Comparison of ENCODE assay signal across 29 cellular contexts in the genomic region with DNA sequence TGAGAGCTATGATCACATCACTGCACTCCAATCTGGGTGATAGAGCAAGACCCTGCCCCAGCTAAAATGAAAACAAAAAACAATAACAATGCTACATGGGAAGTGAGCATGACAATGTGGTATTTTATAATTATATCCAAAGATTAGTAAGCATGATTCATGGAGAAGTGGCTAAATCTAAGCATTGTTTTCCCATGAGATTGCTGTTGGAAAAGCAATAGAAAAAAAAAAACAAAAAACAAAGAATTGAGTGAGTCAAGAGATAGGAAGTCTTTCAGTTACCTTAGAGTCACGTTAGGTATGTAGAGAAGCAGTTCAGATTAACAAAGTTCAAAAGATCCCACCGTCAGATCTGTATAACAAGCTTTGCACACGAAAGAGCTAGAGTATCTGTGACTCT.
DNase-seq lines count a peak whose midpoint lies in the region; TF ChIP-seq lines count a peak whose summit lies in the region.
"Had no signal": no experiment of that assay in that cellular context is flagged by ENCODE, and none has a peak within 500 bp of the region (broad histone marks: within the 10 kb centered on the region; RNA-seq: fewer than 3 reads in every experiment).

No MANE protein-coding gene starts in this region.

- H3K4me3 Mint-ChIP-seq in endodermal cell: no peak overlapping the region
- H3K4me3 Mint-ChIP-seq in CD4-positive, alpha-beta memory T cell: no peak overlapping the region
- H3K4me3 Mint-ChIP-seq: activated CD8-positive, alpha-beta T cell treated with anti-CD3 and anti-CD28 coated beads for 36 hours; activated naive CD8-positive, alpha-beta T cell treated with anti-CD3 and anti-CD28 coated beads for 36 hours; naive thymus-derived CD8-positive, alpha-beta T cell; stimulated activated naive CD8-positive, alpha-beta T cell treated with anti-CD3 and anti-CD28 coated beads, Interleukin-15, amount 100 ng/mL, for 72 hours; T-helper 17 cell had no signal

- H3K27me3 ChIP-seq in endodermal cell (ENCODE audit: control insufficient read depth, insufficient read depth, low read length, poor library complexity, severe bottlenecking): no peaks in the 10 kb centered on the region
- no peaks in the 10 kb centered on the region for H3K27me3 ChIP-seq in CD4-positive, alpha-beta memory T cell (ENCODE audit: insufficient read depth, low read length)
- H3K27me3 ChIP-seq: thyroid gland had no signal

- 49 to 75% methylated on average over 2 to 3 of the region's 3 CpGs for WGBS in endodermal cell (ENCODE audit: insufficient coverage in 1 of 2, insufficient read length in 1 of 2), 2 experiments

- H3K27ac Mint-ChIP-seq in endodermal cell: no peak overlapping the region
- no peak overlapping the region for H3K27ac Mint-ChIP-seq in CD4-positive, alpha-beta memory T cell
- H3K27ac Mint-ChIP-seq: activated CD8-positive, alpha-beta T cell treated with anti-CD3 and anti-CD28 coated beads for 36 hours; activated naive CD8-positive, alpha-beta T cell treated with anti-CD3 and anti-CD28 coated beads for 36 hours; naive thymus-derived CD8-positive, alpha-beta T cell; stimulated activated naive CD8-positive, alpha-beta T cell treated with anti-CD3 and anti-CD28 coated beads, Interleukin-15, amount 100 ng/mL, for 72 hours; T-helper 17 cell had no signal

- H3K27me3 Mint-ChIP-seq in endodermal cell (ENCODE audit: insufficient read depth): peaks cover 21% of the 10 kb centered on the region
- no peaks in the 10 kb centered on the region for H3K27me3 Mint-ChIP-seq in CD4-positive, alpha-beta memory T cell
- H3K27me3 Mint-ChIP-seq: activated CD8-positive, alpha-beta T cell treated with anti-CD3 and anti-CD28 coated beads for 36 hours; activated naive CD8-positive, alpha-beta T cell treated with anti-CD3 and anti-CD28 coated beads for 36 hours; stimulated activated naive CD8-positive, alpha-beta T cell treated with anti-CD3 and anti-CD28 coated beads, Interleukin-15, amount 100 ng/mL, for 72 hours; T-helper 17 cell had no signal

- peaks cover 27% of the 10 kb centered on the region for H3K4me1 Mint-ChIP-seq in endodermal cell
- H3K4me1 Mint-ChIP-seq in CD4-positive, alpha-beta memory T cell: no peaks in the 10 kb centered on the region
- H3K4me1 Mint-ChIP-seq: activated naive CD8-positive, alpha-beta T cell treated with anti-CD3 and anti-CD28 coated beads for 36 hours; naive thymus-derived CD8-positive, alpha-beta T cell; stimulated activated naive CD8-positive, alpha-beta T cell treated with anti-CD3 and anti-CD28 coated beads, Interleukin-15, amount 100 ng/mL, for 72 hours; T-helper 17 cell had no signal

- intact Hi-C loops in CD4-positive, alpha-beta memory T cell (cut with micrococcal nuclease): no loop called here

- no peaks in the 10 kb centered on the region for H3K4me1 ChIP-seq in endodermal cell (ENCODE audit: control insufficient read depth, insufficient read depth, low read length)
- no peaks in the 10 kb centered on the region for H3K4me1 ChIP-seq in CD4-positive, alpha-beta memory T cell (ENCODE audit: insufficient read depth, low read length)
- H3K4me1 ChIP-seq: thyroid gland had no signal

- H3K36me3 ChIP-seq in endodermal cell (ENCODE audit: control insufficient read depth, insufficient read depth, low read length): no peaks in the 10 kb centered on the region
- H3K36me3 ChIP-seq in CD4-positive, alpha-beta memory T cell (ENCODE audit: insufficient read depth, low read length): no peaks in the 10 kb centered on the region
- H3K36me3 ChIP-seq: thyroid gland had no signal

- no peak overlapping the region for H3K4me3 ChIP-seq in fibroblast of the aortic adventitia (ENCODE audit: low read depth, low read length)
- no peak overlapping the region for H3K4me3 ChIP-seq in retinal pigment epithelial cell (ENCODE audit: low read length)
- no peak overlapping the region for H3K4me3 ChIP-seq in endodermal cell (ENCODE audit: low read length)
- no peak overlapping the region for H3K4me3 ChIP-seq in CD4-positive, alpha-beta memory T cell (ENCODE audit: low read length in 2 of 2)
- H3K4me3 ChIP-seq: SK-N-MC, thyroid gland had no signal

- DNase-seq in GM04503 (ENCODE audit: low read depth) (peak; percentile 8), astrocyte of the hippocampus (ENCODE audit: low read depth, low spot score) (peak; percentile 30), fibroblast of the aortic adventitia (ENCODE audit: low read depth) (peak; percentile 14), retinal pigment epithelial cell (ENCODE audit: low read depth) (peak; percentile 55), endodermal cell (no peak), NCI-H510A treated with DMSO at 0.1 percent for 48 hours (lab: John Stamatoyannopoulos, UW) (no peak)
- no peak for DNase-seq in CD4-positive, alpha-beta memory T cell
- DNase-seq: activated CD4-positive, CD25-positive, alpha-beta regulatory T cell treated with anti-CD3 and anti-CD28 coated beads, Interleukin-2, amount 50 U/mL, for 72 hours; activated CD8-positive, alpha-beta T cell treated with anti-CD3 and anti-CD28 coated beads for 36 hours; activated effector memory CD4-positive, alpha-beta T cell treated with Interleukin-2 at 50 U/mL for 16 hours; activated naive CD8-positive, alpha-beta T cell treated with anti-CD3 and anti-CD28 coated beads for 36 hours; activated T-cell treated with anti-CD3 and anti-CD28 coated beads for 4 hours; DMS79; erythroblast; GF-D8; hippocampal formation; midbrain; naive thymus-derived CD8-positive, alpha-beta T cell; NCI-H1436; NCI-H2081 treated with DMSO at 0.1 percent for 48 hours; NCI-H446; small intestine; stimulated activated CD4-positive, alpha-beta T cell treated with anti-CD3 and anti-CD28 coated beads, Interleukin-1b, Interleukin-23, amount 100 ng/mL, for 48 hours; stimulated activated CD8-positive, alpha-beta memory T cell treated with anti-CD3 and anti-CD28 coated beads, Interleukin-4, amount 100 ng/mL, for 48 hours; stimulated activated naive CD8-positive, alpha-beta T cell treated with anti-CD3 and anti-CD28 coated beads, Interleukin-15, amount 100 ng/mL, for 72 hours; T-helper 17 cell; thyroid gland had no signal

- CTCF ChIA-PET in CD4-positive, alpha-beta memory T cell (lab: Charles Lee; ENCODE audit: partially characterized antibody): no interaction called here

- H3K9me3 ChIP-seq in endodermal cell (ENCODE audit: control insufficient read depth, low read length): peaks cover 81% of the 10 kb centered on the region
- H3K9me3 ChIP-seq in CD4-positive, alpha-beta memory T cell (ENCODE audit: control insufficient read depth in 1 of 2, low read length in 2 of 2): peaks cover 0 to 3% of the 10 kb centered on the region in 2 donors
- H3K9me3 ChIP-seq: thyroid gland had no signal

- POLR2A ChIA-PET in CD4-positive, alpha-beta memory T cell (lab: Charles Lee; ENCODE audit: partially characterized antibody): no interaction called here

- TF ChIP-seq CTCF in fibroblast of the aortic adventitia (IDR thresholded peaks at IDR 0.05; ENCODE audit: insufficient read depth, low read length) (no peak), retinal pigment epithelial cell (conservative IDR thresholded peaks at IDR 0.05; ENCODE audit: low read depth, low read length) (no peak), endodermal cell (conservative IDR thresholded peaks at IDR 0.05) (no peak)

- H3K27ac ChIP-seq in endodermal cell (ENCODE audit: low read depth, low read length): no peak overlapping the region
- no peak overlapping the region for H3K27ac ChIP-seq in CD4-positive, alpha-beta memory T cell (ENCODE audit: low read depth, low read length)
- H3K27ac ChIP-seq: HL-60, SK-N-MC, thyroid gland had no signal

- H3K9ac ChIP-seq in endodermal cell (ENCODE audit: extremely low read depth, low read length, poor library complexity, severe bottlenecking): no peak overlapping the region

- peaks cover 8% of the 10 kb centered on the region for H3K9me3 Mint-ChIP-seq in endodermal cell
- H3K9me3 Mint-ChIP-seq in CD4-positive, alpha-beta memory T cell: peaks cover 0 to 9% (median 3%) of the 10 kb centered on the region in 8 donors

- H3K36me3 Mint-ChIP-seq in endodermal cell (ENCODE audit: low read depth): no peaks in the 10 kb centered on the region
- no peaks in the 10 kb centered on the region for H3K36me3 Mint-ChIP-seq in CD4-positive, alpha-beta memory T cell
- H3K36me3 Mint-ChIP-seq: activated naive CD8-positive, alpha-beta T cell treated with anti-CD3 and anti-CD28 coated beads for 36 hours; naive thymus-derived CD8-positive, alpha-beta T cell had no signal

Comparison
In these comparisons a context has a peak if more than half of its experiments do, and no peak if none do; other contexts are left out.
1. DNase-seq: peak in GM04503 (single experiment), astrocyte of the hippocampus (single experiment), fibroblast of the aortic adventitia (single experiment) and retinal pigment epithelial cell (single experiment); none in endodermal cell (single experiment), NCI-H510A treated with DMSO at 0.1 percent for 48 hours (single experiment) and CD4-positive, alpha-beta memory T cell (0 of 5).